10 cellular contexts compared by ENCODE assay signal in the genomic region with DNA sequence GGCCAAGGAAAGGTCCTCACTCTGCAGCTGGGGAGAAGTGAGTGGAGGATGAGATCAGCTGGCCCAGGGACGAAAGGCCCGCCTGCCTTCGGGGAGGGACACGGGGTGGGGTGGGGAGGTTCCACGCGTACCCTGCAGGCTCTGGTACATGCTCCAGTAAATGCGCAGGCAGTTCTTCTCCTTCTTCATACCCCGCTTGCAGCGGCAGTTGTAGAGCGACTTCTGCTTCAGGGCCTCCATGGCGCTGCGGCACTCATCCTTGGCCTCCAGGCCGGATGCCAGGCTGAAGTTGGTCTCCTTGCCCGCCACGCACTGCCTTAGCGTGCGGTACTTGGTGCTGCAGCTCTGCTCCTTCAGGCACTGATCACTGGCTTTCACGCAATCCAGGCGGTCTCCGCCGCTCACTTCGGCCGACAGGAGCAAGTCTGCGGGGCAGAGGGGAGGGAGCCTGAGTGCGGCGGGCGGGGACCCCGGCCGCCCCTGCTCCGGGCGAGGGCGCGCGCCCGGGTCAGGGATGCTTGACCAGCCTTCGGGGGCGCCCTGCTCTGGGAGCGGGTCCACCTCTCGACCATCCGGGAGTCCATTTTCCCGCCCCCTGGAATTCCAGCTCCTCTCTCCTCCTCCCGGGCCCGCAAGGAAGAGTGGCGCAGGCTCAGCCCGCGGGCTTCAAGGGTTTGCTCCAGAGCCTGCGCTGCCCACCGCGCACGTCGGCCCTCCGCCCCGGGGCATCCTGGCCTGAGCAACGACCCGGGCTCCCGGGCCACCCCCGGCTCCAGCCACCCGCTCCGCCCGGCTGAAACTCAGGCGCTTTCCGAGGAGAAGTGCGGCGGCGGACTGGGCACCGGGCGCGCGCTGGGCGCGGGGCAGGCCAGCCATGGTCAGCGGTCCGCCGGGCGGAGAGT. TPM values are rescaled to one million over a fixed set of nuclear protein-coding genes. Genes with fewer than 3 reads are reported as not detected.
A peak's percentile ranks its signal among the peaks of the same experiment; 100 is the strongest.
DNase-seq lines count a peak whose midpoint lies in the region; ATAC-seq, FAIRE-seq and TF ChIP-seq lines count a peak whose summit lies in the region.
"Had no signal": no experiment of that assay in that cellular context is flagged by ENCODE, and none has a peak within 500 bp of the region (broad histone marks: within the 10 kb centered on the region; RNA-seq: fewer than 3 reads in every experiment).

No MANE protein-coding gene starts in this region.

- H3K36me3 Mint-ChIP-seq in stimulated activated memory B cell treated with anti-CD40 and anti-IgM and Interleukin-4, amounts not matched to agents 10 μg/mL and 1 μg/mL and 100 μg/mL, for 72 hours, result no peaks in the 10 kb centered on the region

- intact Hi-C loops in right lobe of liver (cut with DNase I), result no loop called here

- no peaks in the 10 kb centered on the region for H3K9me3 ChIP-seq in right lobe of liver

- peak; percentile 31 to 52 (median 39) for ATAC-seq in right lobe of liver
- peak; percentile 21 for ATAC-seq in stimulated activated memory B cell treated with anti-CD40 and anti-IgM and Interleukin-4, amounts not matched to agents 10 μg/mL and 1 μg/mL and 100 μg/mL, for 72 hours

- peak overlapping the region in 2 of 3 donors; percentile 79 to 87 for H3K27ac ChIP-seq in right lobe of liver

- H3K4me3 Mint-ChIP-seq in stimulated activated memory B cell treated with anti-CD40 and anti-IgM and Interleukin-4, amounts not matched to agents 10 μg/mL and 1 μg/mL and 100 μg/mL, for 72 hours, result no peak overlapping the region

- no peak for TF ChIP-seq CTCF in GM20000 (IDR thresholded peaks at IDR 0.05; ENCODE audit: extremely low read depth, missing control alignments)
- no peak for TF ChIP-seq CTCF in right lobe of liver (IDR thresholded peaks at IDR 0.05)

- no peak for FAIRE-seq in GM12891 (lab: Jason Lieb, UNC)

- peak overlapping the region; percentile 68 to 83 (median 73) for H3K4me3 ChIP-seq in right lobe of liver

- peaks cover 0 to 6% (median 0%) of the 10 kb centered on the region in 4 donors for H3K4me1 ChIP-seq in right lobe of liver

- no peaks in the 10 kb centered on the region for H3K36me3 ChIP-seq in right lobe of liver

- peaks cover 3% of the 10 kb centered on the region for H3K9me3 Mint-ChIP-seq in stimulated activated memory B cell treated with anti-CD40 and anti-IgM and Interleukin-4, amounts not matched to agents 10 μg/mL and 1 μg/mL and 100 μg/mL, for 72 hours

- no peak overlapping the region for H3K27ac Mint-ChIP-seq in stimulated activated memory B cell treated with anti-CD40 and anti-IgM and Interleukin-4, amounts not matched to agents 10 μg/mL and 1 μg/mL and 100 μg/mL, for 72 hours

- peaks cover 52% of the 10 kb centered on the region for H3K27me3 Mint-ChIP-seq in stimulated activated memory B cell treated with anti-CD40 and anti-IgM and Interleukin-4, amounts not matched to agents 10 μg/mL and 1 μg/mL and 100 μg/mL, for 72 hours

- TF ChIP-seq POLR2A in right lobe of liver (IDR thresholded peaks at IDR 0.05) (no peak), GM12891 (IDR thresholded peaks at IDR 0.05; ENCODE audit: low read depth, low read length) (no peak)

- H3K4me1 Mint-ChIP-seq in stimulated activated memory B cell treated with anti-CD40 and anti-IgM and Interleukin-4, amounts not matched to agents 10 μg/mL and 1 μg/mL and 100 μg/mL, for 72 hours, result peaks cover 19% of the 10 kb centered on the region

- peak; percentile 44 for DNase-seq in GM20000 (ENCODE audit: low spot score)
- DNase-seq in ecto neural progenitor cell (ENCODE audit: low spot score), result peak; percentile 74
- peak; percentile 39 to 60 (median 53) for DNase-seq in right lobe of liver
- no peak for DNase-seq in central memory CD4-positive, alpha-beta T cell
- DNase-seq in OCI-M1 (lab: John Stamatoyannopoulos, UW), result no peak
- DNase-seq in GM12891 (ENCODE audit: insufficient read length, low spot score), result no peak
- no peak for DNase-seq in hippocampal formation (lab: John Stamatoyannopoulos, UW)
- DNase-seq: NCI-H526 treated with DMSO at 0.1 percent for 48 hours; stimulated activated CD4-positive, alpha-beta T cell treated with anti-CD3 and anti-CD28 coated beads, Interleukin-4, amount 100 ng/mL, for 24 hours had no signal

- H3K27me3 ChIP-seq in right lobe of liver, result no peaks in the 10 kb centered on the region

- 50% methylated on average over 2 of the region's 75 CpGs for WGBS in right lobe of liver (ENCODE audit: insufficient coverage, low coverage, low lambda C conversion rate, missing lambda C conversion rate)

TF ChIP-seq in GM12891, 5 proteins besides CTCF, POLR2A, EP300 and RAD21:
- TF ChIP-seq TAF1 (IDR thresholded peaks at IDR 0.05; ENCODE audit: low read depth, low read length), result no peak
- TF ChIP-seq POLR2AphosphoS5 (IDR thresholded peaks at IDR 0.05; ENCODE audit: low read depth, low read length), result no peak
- TF ChIP-seq SPI1 (IDR thresholded peaks at IDR 0.05; ENCODE audit: low read depth, low read length), result no peak
- TF ChIP-seq POU2F2 (IDR thresholded peaks at IDR 0.05; ENCODE audit: low read depth, low read length), result no peak
- TF ChIP-seq PAX5 (IDR thresholded peaks at IDR 0.05; ENCODE audit: insufficient read depth, low read length, severe bottlenecking), result no peak

RNA-seq across cellular contexts. Expression of gene GFRA1, which starts 2.1 kb away (rescaled TPM):
- total RNA-seq in right lobe of liver, result 10 to 100 TPM; 17.9 to 67.8 (median 42.8) TPM
- 0.01 TPM for polyA plus RNA-seq in GM12891 (2012; ENCODE audit: low read depth, missing spikeins)

RNA-seq across cellular contexts. Expression of gene CCDC172, which starts 53.3 kb away (rescaled TPM):
- total RNA-seq in right lobe of liver, result not detected
- polyA plus RNA-seq in GM12891 (2012; ENCODE audit: low read depth, missing spikeins), result not detected

Comparison
In these comparisons a context has a peak if more than half of its experiments do, and no peak if none do; other contexts are left out.
1. DNase-seq: peak in GM20000 (single experiment), ecto neural progenitor cell (single experiment) and right lobe of liver (3 of 3); none in central memory CD4-positive, alpha-beta T cell (single experiment), OCI-M1 (single experiment), GM12891 (single experiment) and hippocampal formation (0 of 2).